Comparison of ENCODE assay signal across 8 cellular contexts in the genomic region with DNA sequence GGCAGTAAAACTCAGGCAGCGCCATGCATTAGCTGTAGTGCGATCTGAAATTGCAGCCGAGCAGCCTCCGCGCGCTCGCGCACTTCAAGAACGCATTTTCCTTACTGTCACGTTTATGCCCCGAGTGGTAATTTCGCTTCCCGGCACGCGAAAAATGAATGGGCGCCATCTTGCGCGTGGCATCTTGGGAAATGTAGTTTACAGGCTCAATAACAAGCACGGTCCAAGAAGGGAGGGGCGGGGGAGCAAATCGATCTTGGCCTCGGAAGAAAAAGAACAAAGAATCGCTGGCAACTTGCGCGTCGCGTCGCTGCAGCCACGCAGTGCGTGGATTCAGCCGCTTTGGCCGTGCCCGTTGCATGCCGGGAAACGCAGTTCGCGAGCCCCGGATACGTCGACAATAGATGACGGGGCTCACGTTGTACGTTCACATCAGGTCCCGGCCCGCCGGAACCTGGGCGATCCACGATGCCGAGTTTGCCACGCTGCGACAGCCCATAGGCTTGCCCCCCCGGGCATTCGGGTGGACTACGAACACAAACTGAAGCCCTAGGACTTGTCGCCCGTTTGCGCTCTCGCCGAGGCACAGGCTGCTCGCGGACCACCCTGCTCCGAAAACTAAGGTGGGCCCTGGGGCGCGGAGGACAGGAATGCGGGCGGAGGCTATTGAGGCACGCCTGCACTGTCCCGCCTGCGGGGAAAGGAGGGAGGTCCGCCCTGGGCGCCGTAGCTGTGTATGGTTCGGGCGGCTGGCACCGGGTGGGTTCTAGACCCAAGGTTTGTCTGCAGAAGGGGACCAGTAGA. TPM values are rescaled to one million over a fixed set of nuclear protein-coding genes. Genes with fewer than 3 reads are reported as not detected.
DNase-seq lines count a peak whose midpoint lies in the region; ATAC-seq and TF ChIP-seq lines count a peak whose summit lies in the region.

A gene with protein sequence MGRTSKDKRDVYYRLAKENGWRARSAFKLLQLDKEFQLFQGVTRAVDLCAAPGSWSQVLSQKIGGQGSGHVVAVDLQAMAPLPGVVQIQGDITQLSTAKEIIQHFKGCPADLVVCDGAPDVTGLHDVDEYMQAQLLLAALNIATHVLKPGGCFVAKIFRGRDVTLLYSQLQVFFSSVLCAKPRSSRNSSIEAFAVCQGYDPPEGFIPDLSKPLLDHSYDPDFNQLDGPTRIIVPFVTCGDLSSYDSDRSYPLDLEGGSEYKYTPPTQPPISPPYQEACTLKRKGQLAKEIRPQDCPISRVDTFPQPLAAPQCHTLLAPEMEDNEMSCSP (plus strand): TSS at position 426 of the 804 bp plus-strand sequence. CDS start 1,849 bp downstream, outside the sequence.

- peak; percentile 85 for DNase-seq in GM12864 (ENCODE audit: low read depth)
- peak; percentile 81 to 93 (median 85) for DNase-seq in NCI-H1417 (lab: John Stamatoyannopoulos, UW)
- peak; percentile 83 for DNase-seq in T follicular helper cell (ENCODE audit: low read depth)
- DNase-seq in adipocyte (ENCODE audit: low read depth) = peak; percentile 94
- peak; percentile 92 for DNase-seq in Right ventricle myocardium superior
- DNase-seq in trophoblast cell = peak; percentile 65 to 75
- peak; percentile 90 for DNase-seq in transverse colon

- peak within 1 kb of the TSS; percentile 80 for H4K12ac ChIP-seq in trophoblast cell (ENCODE audit: low read depth, low read length)

- TF ChIP-seq POLR2A in transverse colon (IDR thresholded peaks at IDR 0.05) = peak; percentile 58

- H3K27ac ChIP-seq in trophoblast cell (ENCODE audit: low read depth, low read length) (peak within 1 kb of the TSS; percentile 22), transverse colon (peak within 1 kb of the TSS; percentile 75 to 88 (median 85))

- H3K4ac ChIP-seq in trophoblast cell (ENCODE audit: low read depth, low read length) = peak within 1 kb of the TSS; percentile 66

- peak within 1 kb of the TSS; percentile 66 for H3K4me2 ChIP-seq in trophoblast cell (ENCODE audit: low read length)

- H3K36me3 ChIP-seq in adipocyte (ENCODE audit: control insufficient read depth, insufficient read depth, low read length, severe bottlenecking) (no peaks in the 10 kb centered on the region), trophoblast cell (ENCODE audit: control insufficient read depth in 1 of 2, insufficient read depth in 2 of 2, low read length in 2 of 2) (peaks cover 11 to 17% of the 10 kb centered on the region in 2 experiments), transverse colon (no peaks in the 10 kb centered on the region)

- in situ Hi-C loops in transverse colon (cut with MboI; ENCODE audit: low pct_ligation_motif_present in 1 of 4, low pct_unique_long_range_greater_than_20kb in 1 of 4, low sequenced_read_pairs in 3 of 4) = loop anchor here in 2 of 4 donors (25.0 kb wide), 1 partner anchor 389 kb away; no protein-coding TSS in a partner anchor

- peak within 1 kb of the TSS; percentile 91 for H3K4me3 ChIP-seq in GM12864 (ENCODE audit: low read depth, low read length)
- peak within 1 kb of the TSS; percentile 89 for H3K4me3 ChIP-seq in adipocyte (ENCODE audit: low read length)
- H3K4me3 ChIP-seq in trophoblast cell (ENCODE audit: low read depth, low read length) = peak within 1 kb of the TSS; percentile 91
- peak within 1 kb of the TSS; percentile 55 to 80 (median 70) for H3K4me3 ChIP-seq in transverse colon

- TF ChIP-seq EP300 in transverse colon (IDR thresholded peaks at IDR 0.05; ENCODE audit: low read depth) = no peak

- H3K18ac ChIP-seq in trophoblast cell (ENCODE audit: low read length) = peak within 1 kb of the TSS; percentile 88

- no peaks in the 10 kb centered on the region for H3K9me3 ChIP-seq in adipocyte (ENCODE audit: control insufficient read depth, low read length)
- no peaks in the 10 kb centered on the region for H3K9me3 ChIP-seq in trophoblast cell (ENCODE audit: insufficient read depth, low read depth, low read length)
- no peaks in the 10 kb centered on the region for H3K9me3 ChIP-seq in transverse colon

- H4K8ac ChIP-seq in trophoblast cell (ENCODE audit: low read depth, low read length) = peak within 1 kb of the TSS; percentile 76

- peak within 1 kb of the TSS; percentile 79 for H3K14ac ChIP-seq in trophoblast cell (ENCODE audit: low read length)

- H3K79me1 ChIP-seq in trophoblast cell (ENCODE audit: low read length) = peaks cover 9% of the 10 kb centered on the region

- H3K27me3 ChIP-seq in adipocyte (replicated peaks; ENCODE audit: control insufficient read depth, insufficient read depth, low read length) (no peaks in the 10 kb centered on the region), trophoblast cell (ENCODE audit: insufficient read depth, low read length) (no peaks in the 10 kb centered on the region), transverse colon (no peaks in the 10 kb centered on the region)

- peak within 1 kb of the TSS; percentile 85 for H4K91ac ChIP-seq in trophoblast cell (ENCODE audit: low read depth, low read length)

- H3K4me1 ChIP-seq in adipocyte (ENCODE audit: control insufficient read depth, insufficient read depth, low read length) (no peaks in the 10 kb centered on the region), trophoblast cell (ENCODE audit: control insufficient read depth in 1 of 2, insufficient read depth in 2 of 2, low read length in 2 of 2) (peaks cover 1 to 15% of the 10 kb centered on the region in 2 experiments), transverse colon (peaks cover 0 to 16% (median 6%) of the 10 kb centered on the region in 4 donors)

- ATAC-seq in HG02759 (IDR thresholded peaks at IDR 0.05; ENCODE audit: unreplicated experiment) = peak; percentile 91
- peak; percentile 99 for ATAC-seq in Right ventricle myocardium superior (ENCODE audit: poor library complexity)

- no CpG with 5 or more reads among the region's 75 CpGs for WGBS in trophoblast cell (ENCODE audit: extremely low coverage, insufficient coverage, insufficient read length)
- 52% methylated on average over 70 of the region's 75 CpGs; no CpG with 5 or more reads in 1 of the 2 donors for WGBS in transverse colon (ENCODE audit: low coverage in 1 of 2), 2 donors

- H2BK5ac ChIP-seq in trophoblast cell (ENCODE audit: low read depth, low read length, poor library complexity) = peak within 1 kb of the TSS; percentile 83

- TF ChIP-seq CTCF in GM12864 (IDR thresholded peaks at IDR 0.05; ENCODE audit: low read depth, low read length, missing control alignments) (no peak), transverse colon (IDR thresholded peaks at IDR 0.05) (no peak)

- peak within 1 kb of the TSS; percentile 98 for H2AFZ ChIP-seq in trophoblast cell (ENCODE audit: insufficient read depth, low read length, poor library complexity)

- no peak within 1 kb of the TSS for H3K23ac ChIP-seq in trophoblast cell (ENCODE audit: low read length)

- peak within 1 kb of the TSS; percentile 94 for H3K9ac ChIP-seq in adipocyte (ENCODE audit: low read length)
- H3K9ac ChIP-seq in trophoblast cell (ENCODE audit: low read length) = peak within 1 kb of the TSS; percentile 80

- peak within 1 kb of the TSS; percentile 87 for H2BK120ac ChIP-seq in trophoblast cell (ENCODE audit: insufficient read depth, low read length, poor library complexity)

- H2BK12ac ChIP-seq in trophoblast cell (ENCODE audit: low read length) = peak within 1 kb of the TSS; percentile 24

- H2AK5ac ChIP-seq in trophoblast cell (ENCODE audit: low read length) = peak within 1 kb of the TSS; percentile 82

- intact Hi-C loops in Right ventricle myocardium superior (cut with DNase I) = no loop called here
- intact Hi-C loops in transverse colon (cut with DNase I; ENCODE audit: low total_unique reads) = no loop called here

- H3K79me2 ChIP-seq in trophoblast cell (ENCODE audit: control insufficient read depth, insufficient read depth, low read length, poor library complexity) = peaks cover 8% of the 10 kb centered on the region

RNA-seq across cellular contexts. Expression of the gene that starts here (rescaled TPM):
- total RNA-seq in Right ventricle myocardium superior = 14.3 TPM
- polyA plus RNA-seq in trophoblast cell (2013) = 48.6 and 51.3 TPM in 2 replicates
- 10 to 100 TPM; 15.3 to 33.2 (median 31.1) TPM for total RNA-seq in transverse colon

Comparison
In these comparisons a context has a peak if more than half of its experiments do, and no peak if none do; other contexts are left out.
1. Peak in every context shown above with its lines: DNase-seq, ATAC-seq, H3K4me3 ChIP-seq and H3K27ac ChIP-seq.